ENCODE assay signal across 10 cellular contexts in the genomic region with DNA sequence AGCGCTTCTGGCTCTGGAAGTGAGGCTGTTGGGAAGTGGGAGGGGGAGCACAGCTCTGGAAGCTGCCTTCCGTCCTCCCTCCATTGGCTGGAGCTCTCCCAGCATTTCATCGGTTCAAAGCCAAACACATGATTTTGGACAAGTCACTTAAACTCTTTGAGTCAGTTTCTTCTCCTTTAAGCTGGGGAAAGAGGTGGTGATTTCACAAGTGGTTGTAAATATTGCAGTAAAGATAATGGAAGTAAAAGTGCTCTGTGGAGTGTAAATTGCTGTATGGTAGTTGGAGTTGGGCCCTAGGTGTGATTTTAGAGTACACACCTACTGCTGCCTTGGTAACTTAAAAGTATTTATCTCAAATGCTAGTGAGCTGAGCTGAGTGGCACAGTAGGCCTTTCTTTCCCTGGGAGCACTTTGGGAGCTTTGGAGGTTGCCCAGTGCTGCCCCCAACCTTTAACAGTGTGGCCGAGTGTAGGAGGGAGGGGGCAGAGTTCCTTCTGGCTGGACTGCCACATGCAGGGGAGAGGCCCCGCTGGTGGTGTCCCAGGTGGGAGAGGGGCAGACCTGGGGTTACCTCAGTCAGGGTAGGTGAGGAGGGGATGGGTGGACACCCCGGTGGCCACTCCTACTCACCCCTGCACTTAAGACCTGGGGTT. TPM values are rescaled to one million over a fixed set of nuclear protein-coding genes. Genes with fewer than 3 reads are reported as not detected.
DNase-seq lines count a peak whose midpoint lies in the region; ATAC-seq and TF ChIP-seq lines count a peak whose summit lies in the region.
"Had no signal": no experiment of that assay in that cellular context is flagged by ENCODE, and none has a peak within 500 bp of the region (broad histone marks: within the 10 kb centered on the region; RNA-seq: fewer than 3 reads in every experiment).

No MANE protein-coding gene starts in this region.

- H3K9me3 Mint-ChIP-seq in nephron progenitor cell, result no peaks in the 10 kb centered on the region

- in situ Hi-C loops in Panc1 (cut with HindIII; ENCODE audit: low pct_unique_long_range_greater_than_20kb, low sequenced_read_pairs), result no loop called here

- intact Hi-C loops in Panc1 (cut with micrococcal nuclease; ENCODE audit: unreplicated experiment) (no loop called here), uterus (cut with DNase I; ENCODE audit: low total_unique reads) (no loop called here)

- TF ChIP-seq CTCF in Panc1 (IDR thresholded peaks at IDR 0.05), result no peak
- TF ChIP-seq CTCF in uterus (IDR thresholded peaks at IDR 0.05), result peak in 1 of 4 experiments; percentile 9
- TF ChIP-seq CTCF in nephron progenitor cell (IDR thresholded peaks at IDR 0.05), result no peak

- H3K27ac ChIP-seq in Panc1 (ENCODE audit: low read length) (peak overlapping the region; percentile 89), muscle layer of duodenum (ENCODE audit: low read length) (peak overlapping the region; percentile 80), uterus (peak overlapping the region; percentile 88 to 93)

- POLR2A ChIA-PET in Panc1 (lab: Charles Lee), result no interaction called here

- peaks cover 80% of the 10 kb centered on the region for H3K4me1 Mint-ChIP-seq in nephron progenitor cell

- H3K9me3 ChIP-seq in Panc1 (ENCODE audit: control insufficient read depth, insufficient read depth, low read depth, low read length), result no peaks in the 10 kb centered on the region
- H3K9me3 ChIP-seq in muscle layer of duodenum (ENCODE audit: control insufficient read depth in 1 of 2, low read length in 2 of 2), result no peaks in the 10 kb centered on the region
- no peaks in the 10 kb centered on the region for H3K9me3 ChIP-seq in uterus
- H3K9me3 ChIP-seq: spleen had no signal

- DNase-seq in Panc1 (ENCODE audit: low read depth, low spot score) (no peak), fibroblast of gingiva (ENCODE audit: low read depth) (peak; percentile 80), uterus (peak; percentile 84 to 89), NCI-H2171 treated with DMSO at 0.1 percent for 48 hours (lab: John Stamatoyannopoulos, UW) (no peak), nephron progenitor cell (no peak)
- DNase-seq: activated naive CD4-positive, alpha-beta T cell treated with Interleukin-2 at 50 U/mL for 16 hours; NCI-H2081 treated with DMSO at 0.1 percent for 48 hours; spleen had no signal

- peaks cover 2% of the 10 kb centered on the region for H3K36me3 Mint-ChIP-seq in nephron progenitor cell (ENCODE audit: low read depth)

- no peak overlapping the region for H3K4me3 Mint-ChIP-seq in nephron progenitor cell

- no TSS peak for BruUV-seq in Panc1 (replicated peaks; lab: Mats Ljungman, UMichigan)

- H3K27ac Mint-ChIP-seq in nephron progenitor cell, result no peak overlapping the region

- H3K27me3 ChIP-seq in Panc1 (ENCODE audit: control insufficient read depth, insufficient read depth, low read length), result no peaks in the 10 kb centered on the region
- no peaks in the 10 kb centered on the region for H3K27me3 ChIP-seq in muscle layer of duodenum (ENCODE audit: low read depth, low read length)
- no peaks in the 10 kb centered on the region for H3K27me3 ChIP-seq in uterus

- H3K36me3 ChIP-seq in Panc1 (ENCODE audit: control insufficient read depth, insufficient read depth, low read length), result no peaks in the 10 kb centered on the region
- no peaks in the 10 kb centered on the region for H3K36me3 ChIP-seq in muscle layer of duodenum (ENCODE audit: control insufficient read depth in 1 of 2, insufficient read depth in 2 of 2, low read length in 2 of 2)
- H3K36me3 ChIP-seq in uterus, result no peaks in the 10 kb centered on the region
- H3K36me3 ChIP-seq: spleen had no signal

- no peak for TF ChIP-seq POLR2A in uterus (IDR thresholded peaks at IDR 0.05)

- ATAC-seq in Panc1 (peak; percentile 28; the same call in 1 of the 2 replicates), GM19397 (IDR thresholded peaks at IDR 0.05; ENCODE audit: unreplicated experiment) (no peak)

- CTCF ChIA-PET in Panc1 (lab: Charles Lee), result interaction anchor here (0.6 to 0.8 kb wide), 2 partner anchors 25 to 72 kb away, joined by 3 to 4 read pairs; no protein-coding TSS in a partner anchor

- H3K4me3 ChIP-seq in Panc1 (ENCODE audit: low read depth in 2 of 2, low read length in 2 of 2) (no peak overlapping the region), muscle layer of duodenum (ENCODE audit: low read depth in 1 of 2, low read length in 2 of 2) (peak overlapping the region in 1 of 2 donors; percentile 3), uterus (no peak overlapping the region)
- H3K4me3 ChIP-seq: spleen had no signal

- peaks cover 9% of the 10 kb centered on the region for H3K27me3 Mint-ChIP-seq in nephron progenitor cell (ENCODE audit: low read depth, poor library complexity)

- H3K4me1 ChIP-seq in Panc1 (ENCODE audit: control insufficient read depth, insufficient read depth, low read length), result peaks cover 93% of the 10 kb centered on the region
- H3K4me1 ChIP-seq in muscle layer of duodenum (ENCODE audit: control insufficient read depth in 1 of 2, insufficient read depth in 2 of 2, low read length in 2 of 2), result peaks cover 23 to 68% of the 10 kb centered on the region in 2 donors
- peaks cover 10 to 46% of the 10 kb centered on the region in 2 donors for H3K4me1 ChIP-seq in uterus

RNA-seq across cellular contexts. Expression of gene ASAP2, which starts 54.7 kb away (rescaled TPM):
- total RNA-seq in Panc1 (2021; ENCODE audit: unreplicated experiment), result 107 TPM
- 57.3 TPM for polyA plus RNA-seq in Panc1 (2012; ENCODE audit: insufficient read length)
- total RNA-seq in uterus, result 10 to 100 TPM; 24.3 to 55.5 (median 31.3) TPM

Comparison
In these comparisons a context has a peak if more than half of its experiments do, and no peak if none do; other contexts are left out.
1. DNase-seq: peak in fibroblast of gingiva (single experiment) and uterus (2 of 2); none in Panc1 (single experiment), NCI-H2171 treated with DMSO at 0.1 percent for 48 hours (single experiment) and nephron progenitor cell (single experiment).
2. Peak in every context shown above with its lines, with median percentiles within 50 percentile points of each other: H3K27ac ChIP-seq.